8 cellular contexts compared by ENCODE assay signal in genomic region chr17:68600881-68601564, GRCh38. TPM values are rescaled to one million over a fixed set of nuclear protein-coding genes. Genes with fewer than 3 reads are reported as not detected.
A peak's percentile ranks its signal among the peaks of the same experiment; 100 is the strongest.
DNase-seq lines count a peak whose midpoint lies in the region; ATAC-seq and TF ChIP-seq lines count a peak whose summit lies in the region.

Gene FAM20A, minus strand, starts transcription at chr17:68601367. Its CDS starts 701 bp downstream, at chr17:68600666.

- H3K9me3 ChIP-seq in RWPE2 (ENCODE audit: severe bottlenecking) (no peaks in the 10 kb centered on the region), muscle layer of duodenum (ENCODE audit: control insufficient read depth in 1 of 2, low read length in 2 of 2) (no peaks in the 10 kb centered on the region), vagina (no peaks in the 10 kb centered on the region)

- H3K27me3 ChIP-seq in RWPE2 (ENCODE audit: insufficient read depth, poor library complexity, severe bottlenecking) (peaks cover 53% of the 10 kb centered on the region), muscle layer of duodenum (ENCODE audit: low read depth, low read length) (peaks cover 5% of the 10 kb centered on the region), vagina (no peaks in the 10 kb centered on the region)

- H3K4me3 ChIP-seq in RWPE2 (ENCODE audit: severe bottlenecking) (peak within 1 kb of the TSS; percentile 20), epithelial cell of proximal tubule (ENCODE audit: low read depth, low read length) (peak within 1 kb of the TSS; percentile 53), muscle layer of duodenum (ENCODE audit: low read depth in 1 of 2, low read length in 2 of 2) (peak within 1 kb of the TSS; percentile 45 to 75), vagina (peak within 1 kb of the TSS; percentile 74 to 84)

- H3K36me3 ChIP-seq in RWPE2 (ENCODE audit: low read depth) = no peaks in the 10 kb centered on the region
- H3K36me3 ChIP-seq in muscle layer of duodenum (ENCODE audit: control insufficient read depth in 1 of 2, insufficient read depth in 2 of 2, low read length in 2 of 2) = no peaks in the 10 kb centered on the region
- H3K36me3 ChIP-seq in vagina = no peaks in the 10 kb centered on the region

- H3K27ac ChIP-seq in RWPE2 (ENCODE audit: poor library complexity, severe bottlenecking) (no peak within 1 kb of the TSS), muscle layer of duodenum (ENCODE audit: low read length) (peak within 1 kb of the TSS; percentile 85), vagina (peak within 1 kb of the TSS; percentile 88)

- intact Hi-C loops in vagina (cut with DNase I) = no loop called here

- TF ChIP-seq POLR2A in vagina (IDR thresholded peaks at IDR 0.05) = no peak

- no peaks in the 10 kb centered on the region for H3K4me1 ChIP-seq in RWPE2 (ENCODE audit: insufficient read depth, poor library complexity, severe bottlenecking)
- H3K4me1 ChIP-seq in muscle layer of duodenum (ENCODE audit: control insufficient read depth in 1 of 2, insufficient read depth in 2 of 2, low read length in 2 of 2) = peaks cover 0 to 8% of the 10 kb centered on the region in 2 donors
- H3K4me1 ChIP-seq in vagina = peaks cover 41% of the 10 kb centered on the region

- in situ Hi-C loops in GM13976 (cut with MboI; ENCODE audit: low sequenced_read_pairs, unreplicated experiment) = no loop called here

- TF ChIP-seq CTCF in GM13976 (IDR thresholded peaks at IDR 0.05; ENCODE audit: borderline replicate concordance, control extremely low read depth, extremely low read depth, insufficient read depth, missing control alignments) (no peak), RWPE2 (IDR thresholded peaks at IDR 0.05; ENCODE audit: poor library complexity, severe bottlenecking) (no peak), epithelial cell of proximal tubule (conservative IDR thresholded peaks at IDR 0.05; ENCODE audit: low read depth, low read length) (no peak), vagina (IDR thresholded peaks at IDR 0.05) (no peak)

- ATAC-seq in RWPE2 (ENCODE audit: low read depth) (peak; percentile 42), HG03045 (IDR thresholded peaks at IDR 0.05; ENCODE audit: unreplicated experiment) (no peak)

- DNase-seq in GM13976 (ENCODE audit: low spot score) (peak; percentile 37), RWPE2 (ENCODE audit: low spot score) (no peak), epithelial cell of proximal tubule (ENCODE audit: low read depth) (no peak), vagina (ENCODE audit: extremely low spot score in 2 of 2) (no peak), HUDEP-2 (lab: John Stamatoyannopoulos, UW; ENCODE audit: unreplicated experiment in 76 of 76) (no peak), HK-2 (ENCODE audit: unreplicated experiment) (no peak)

RNA-seq across cellular contexts. Expression of gene FAM20A, which starts in this region (rescaled TPM):
- not detected in 2 replicates for total RNA-seq in epithelial cell of proximal tubule
- total RNA-seq in vagina = 16.2 TPM

Comparison
In these comparisons a context has a peak if more than half of its experiments do, and no peak if none do; other contexts are left out.
1. RNA of gene FAM20A (total RNA-seq): 16.2 TPM in vagina (single experiment); not detected in epithelial cell of proximal tubule; every median in the first group is over 10 times any median in the second.
2. H3K4me3 ChIP-seq: peak in every context shown above with its lines; median percentile 79 in vagina; 60 in muscle layer of duodenum; 53 in epithelial cell of proximal tubule; 20 in RWPE2.